ENCODE assay signal across 8 cellular contexts in genomic region chr19:16527971-16528521, GRCh38. TPM values are rescaled to one million over a fixed set of nuclear protein-coding genes. Genes with fewer than 3 reads are reported as not detected.
A peak's percentile ranks its signal among the peaks of the same experiment; 100 is the strongest.
DNase-seq lines count a peak whose midpoint lies in the region; ATAC-seq and TF ChIP-seq lines count a peak whose summit lies in the region.

No MANE protein-coding gene starts in this region.

- H3K36me3 ChIP-seq in IMR-90 (ENCODE audit: control insufficient read depth, insufficient read depth, low read length) (peaks cover 87% of the 10 kb centered on the region), testis (ENCODE audit: low read depth, missing control alignments) (no peaks in the 10 kb centered on the region)

- ATAC-seq in IMR-90 (ENCODE audit: low read depth), result peak; percentile 38; the same call in 1 of the 2 replicates

- no peak overlapping the region for H2BK15ac ChIP-seq in IMR-90 (ENCODE audit: low read depth, low read length)

- H3K79me1 ChIP-seq in IMR-90 (ENCODE audit: low read depth in 1 of 2, low read length in 2 of 2), result peaks cover 17 to 22% of the 10 kb centered on the region in 2 experiments

- H3K4me1 Mint-ChIP-seq in glutamatergic neuron (ENCODE audit: low read depth, unreplicated experiment), result no peaks in the 10 kb centered on the region

- no peak overlapping the region for H3K4me3 Mint-ChIP-seq in glutamatergic neuron (ENCODE audit: unreplicated experiment)

- no peak overlapping the region for H3K27ac ChIP-seq in IMR-90 (ENCODE audit: insufficient read depth, low read length)
- no peak overlapping the region for H3K27ac ChIP-seq in testis

- H3K9me1 ChIP-seq in IMR-90 (ENCODE audit: insufficient read depth, low read length), result no peaks in the 10 kb centered on the region

- no peaks in the 10 kb centered on the region for H3K9me3 Mint-ChIP-seq in glutamatergic neuron (ENCODE audit: unreplicated experiment)

- TF ChIP-seq RAD21 in IMR-90 (IDR thresholded peaks at IDR 0.05; ENCODE audit: low read length), result 0 out of 2 replicates have a peak, but pooled peaks have one; percentile 27

- H2BK20ac ChIP-seq in IMR-90 (ENCODE audit: low read depth, low read length), result no peak overlapping the region

- 92% methylated on average over 4 of the region's 12 CpGs; no CpG with 5 or more reads in 1 of the 2 experiments for WGBS in IMR-90 (ENCODE audit: extremely low coverage in 2 of 2, insufficient read length in 1 of 2), 2 experiments
- 86 to 89% methylated on average over 12 of the region's 12 CpGs for WGBS in testis, 2 donors

- peak overlapping the region; percentile 72 for H2AK9ac ChIP-seq in IMR-90 (replicated peaks; ENCODE audit: low read depth, low read length, poor library complexity)

- H4K8ac ChIP-seq in IMR-90 (ENCODE audit: low read depth in 2 of 2, low read length in 2 of 2), result no peak overlapping the region

- H3K4ac ChIP-seq in IMR-90 (ENCODE audit: low read depth, low read length), result no peak overlapping the region

- in situ Hi-C loops in ACHN (cut with HindIII; ENCODE audit: low pct_ligation_motif_present, low pct_unique_long_range_greater_than_20kb, low sequenced_read_pairs) (no loop called here), IMR-90 (cut with MboI; ENCODE audit: low sequenced_read_pairs) (no loop called here)

- no peak overlapping the region for H3K27ac Mint-ChIP-seq in glutamatergic neuron (ENCODE audit: unreplicated experiment)

- dilution Hi-C loops in IMR-90 (cut with HindIII; ENCODE audit: low sequenced_read_pairs, unreplicated experiment), result no loop called here

- TF ChIP-seq CTCF in IMR-90 (conservative IDR thresholded peaks at IDR 0.05; ENCODE audit: low read depth, low read length) (peak; percentile 25; the same call in 1 of the 2 replicates), glutamatergic neuron (IDR thresholded peaks at IDR 0.05; ENCODE audit: partially characterized antibody, unreplicated experiment) (peak; percentile 22), testis (IDR thresholded peaks at IDR 0.05) (peak in 1 of 3 experiments; percentile 24)

- H3K4me1 ChIP-seq in IMR-90 (ENCODE audit: control insufficient read depth, insufficient read depth, low read length), result no peaks in the 10 kb centered on the region
- H3K4me1 ChIP-seq in testis, result no peaks in the 10 kb centered on the region

- no peak overlapping the region for H4K91ac ChIP-seq in IMR-90 (ENCODE audit: insufficient read depth, low read depth, low read length)

- H3K27me3 ChIP-seq in IMR-90 (ENCODE audit: control insufficient read depth, insufficient read depth, low read length), result no peaks in the 10 kb centered on the region
- no peaks in the 10 kb centered on the region for H3K27me3 ChIP-seq in testis

- TF ChIP-seq POLR2A in IMR-90 (IDR thresholded peaks at IDR 0.05; ENCODE audit: low read depth, low read length) (no peak), testis (IDR thresholded peaks at IDR 0.05) (no peak)

- H3K4me3 ChIP-seq in IMR-90 (ENCODE audit: insufficient read depth, low read depth, low read length) (no peak overlapping the region), testis (no peak overlapping the region)

- H4K20me1 ChIP-seq in IMR-90 (ENCODE audit: insufficient read depth, low read length), result peaks cover 24% of the 10 kb centered on the region; the same call in 1 of the 2 replicates

- intact Hi-C loops in IMR-90 (cut with micrococcal nuclease), result no loop called here
- intact Hi-C loops in testis (cut with DNase I; ENCODE audit: low total_unique reads), result no loop called here

- no peak overlapping the region for H3K56ac ChIP-seq in IMR-90 (ENCODE audit: extremely low read depth, insufficient read depth, low read length)

- H2BK120ac ChIP-seq in IMR-90 (ENCODE audit: low read depth, low read length), result no peak overlapping the region

- peaks cover 5% of the 10 kb centered on the region for H3K27me3 Mint-ChIP-seq in glutamatergic neuron (ENCODE audit: unreplicated experiment)

- no peak overlapping the region for H4K5ac ChIP-seq in IMR-90 (ENCODE audit: low read depth, low read length)

- H2AFZ ChIP-seq in IMR-90 (replicated peaks; ENCODE audit: low read length, poor library complexity), result no peak overlapping the region

- H2BK5ac ChIP-seq in IMR-90 (ENCODE audit: low read depth, low read length, poor library complexity, severe bottlenecking), result no peak overlapping the region

- BruUV-seq in IMR-90 (replicated peaks; lab: Mats Ljungman, UMichigan), result no TSS peak

- no peaks in the 10 kb centered on the region for H3K9me3 ChIP-seq in IMR-90 (ENCODE audit: control insufficient read depth, insufficient read depth, low read length)
- no peaks in the 10 kb centered on the region for H3K9me3 ChIP-seq in testis

- no peak overlapping the region for H3K9ac ChIP-seq in IMR-90 (ENCODE audit: low read depth, low read length)

- no peak overlapping the region for H3K4me2 ChIP-seq in IMR-90 (ENCODE audit: low read depth, low read length)

- no peak overlapping the region for H2AK5ac ChIP-seq in IMR-90 (ENCODE audit: low read depth, low read length)

- no peaks in the 10 kb centered on the region for H3K36me3 Mint-ChIP-seq in glutamatergic neuron (ENCODE audit: unreplicated experiment)

- no peak overlapping the region for H3K14ac ChIP-seq in IMR-90 (replicated peaks; ENCODE audit: low read depth, low read length)

- H3K18ac ChIP-seq in IMR-90 (ENCODE audit: low read depth, low read length), result no peak overlapping the region

- CTCF ChIA-PET in IMR-90 (lab: Yijun Ruan, JAX), result no interaction called here

- DNase-seq in ACHN, result peak; percentile 17
- no peak for DNase-seq in IMR-90
- peak; percentile 72 for DNase-seq in activated CD8-positive, alpha-beta memory T cell treated with anti-CD3 and anti-CD28 coated beads, Interleukin-2, amount 50 U/mL, for 48 hours
- DNase-seq in glutamatergic neuron, result peak; percentile 63
- peak; percentile 50 for DNase-seq in testis
- DNase-seq in kidney glomerular epithelial cell (lab: John Stamatoyannopoulos, UW), result no peak
- DNase-seq in COLO829 (ENCODE audit: low spot score), result no peak
- no peak for DNase-seq in LoVo (ENCODE audit: low spot score)

- POLR2A ChIA-PET in IMR-90 (lab: Charles Lee; ENCODE audit: unreplicated experiment), result no interaction called here

- H3K23ac ChIP-seq in IMR-90 (ENCODE audit: low read depth, low read length), result no peak overlapping the region

TF ChIP-seq in IMR-90, 13 proteins besides CTCF, POLR2A, EP300 and RAD21 (continues in another document):
- TF ChIP-seq MAFK (IDR thresholded peaks at IDR 0.05; ENCODE audit: low read depth, low read length) (no peak), FOS (IDR thresholded peaks at IDR 0.05; ENCODE audit: low read depth, low read length) (no peak), CEBPB (IDR thresholded peaks at IDR 0.05; ENCODE audit: low read depth, low read length) (no peak), BHLHE40 (IDR thresholded peaks at IDR 0.05; ENCODE audit: low read depth, low read length) (no peak), USF2 (IDR thresholded peaks at IDR 0.05; ENCODE audit: low read depth, low read length) (no peak)

RNA-seq across cellular contexts. Expression of gene CHERP, which starts 14.2 kb away (rescaled TPM):
- total RNA-seq in IMR-90 (2012; rRNA removed) (0.54 and 1.1 TPM in 2 replicates), glutamatergic neuron (ENCODE audit: unreplicated experiment) (50.7 TPM), testis (10 to 100 TPM; 46.5 to 51.3 TPM)
- polyA plus RNA-seq in IMR-90 (2012; rRNA removed) (13.5 and 15.6 TPM in 2 replicates), testis (ENCODE audit: insufficient read depth, low read depth, low replicate concordance) (49.3 TPM)
- polyA plus RNA-seq in IMR-90 (2012; cell fraction: cytosol; rRNA removed), result 9.4 and 12.9 TPM in 2 replicates
- polyA plus RNA-seq in IMR-90 (2012; cell fraction: nucleus; rRNA removed; ENCODE audit: low replicate concordance), result 37.1 and 59.7 TPM in 2 replicates

RNA-seq across cellular contexts. Expression of gene C19orf44, which starts 31.9 kb away (rescaled TPM):
- 1.4 and 1.7 TPM in 2 replicates for total RNA-seq in IMR-90 (2012; rRNA removed)
- 3.8 and 4.1 TPM in 2 replicates for polyA plus RNA-seq in IMR-90 (2012; rRNA removed)
- polyA plus RNA-seq in IMR-90 (2012; cell fraction: cytosol; rRNA removed), result 1.8 and 3.0 TPM in 2 replicates
- polyA plus RNA-seq in IMR-90 (2012; cell fraction: nucleus; rRNA removed; ENCODE audit: low replicate concordance), result 8.5 and 9.5 TPM in 2 replicates
- total RNA-seq in glutamatergic neuron (ENCODE audit: unreplicated experiment), result 5.0 TPM
- total RNA-seq in testis, result 10 to 100 TPM; 13.6 to 35.4 TPM
- polyA plus RNA-seq in testis (ENCODE audit: insufficient read depth, low read depth, low replicate concordance), result 40.9 TPM

RNA-seq across cellular contexts. Expression of gene CALR3, which starts 32.1 kb away (rescaled TPM):
- total RNA-seq in IMR-90 (2012; rRNA removed) (not detected in 2 replicates), glutamatergic neuron (ENCODE audit: unreplicated experiment) (not detected), testis (10 to 100 TPM; 40.6 to 75.7 TPM)
- polyA plus RNA-seq in IMR-90 (2012; rRNA removed) (not detected in 2 replicates), testis (ENCODE audit: insufficient read depth, low read depth, low replicate concordance) (102 TPM)
- not detected in 2 replicates for polyA plus RNA-seq in IMR-90 (2012; cell fraction: cytosol; rRNA removed)
- polyA plus RNA-seq in IMR-90 (2012; cell fraction: nucleus; rRNA removed; ENCODE audit: low replicate concordance), result 0.06 TPM in 1 of 2 replicates, not detected in the other

RNA-seq across cellular contexts. Expression of gene SLC35E1, which starts 44.2 kb away (rescaled TPM):
- 22.6 and 25.8 TPM in 2 replicates for total RNA-seq in IMR-90 (2012; rRNA removed)
- polyA plus RNA-seq in IMR-90 (2012; rRNA removed), result 38.0 and 46.7 TPM in 2 replicates
- 18.1 and 27.8 TPM in 2 replicates for polyA plus RNA-seq in IMR-90 (2012; cell fraction: cytosol; rRNA removed)
- 33.2 and 71.8 TPM in 2 replicates for polyA plus RNA-seq in IMR-90 (2012; cell fraction: nucleus; rRNA removed; ENCODE audit: low replicate concordance)
- total RNA-seq in glutamatergic neuron (ENCODE audit: unreplicated experiment), result 31.9 TPM
- total RNA-seq in testis, result 10 to 100 TPM; 54.0 to 56.3 TPM
- polyA plus RNA-seq in testis (ENCODE audit: insufficient read depth, low read depth, low replicate concordance), result 20.3 TPM

RNA-seq across cellular contexts. Expression of gene EPS15L1, which starts 56.3 kb away (rescaled TPM):
- 7.5 and 9.2 TPM in 2 replicates for total RNA-seq in IMR-90 (2012; rRNA removed)
- 21.7 and 22.1 TPM in 2 replicates for polyA plus RNA-seq in IMR-90 (2012; rRNA removed)
- polyA plus RNA-seq in IMR-90 (2012; cell fraction: cytosol; rRNA removed), result 13.0 and 16.4 TPM in 2 replicates
- 24.6 and 32.5 TPM in 2 replicates for polyA plus RNA-seq in IMR-90 (2012; cell fraction: nucleus; rRNA removed; ENCODE audit: low replicate concordance)
- 84.9 TPM for total RNA-seq in glutamatergic neuron (ENCODE audit: unreplicated experiment)
- total RNA-seq in testis, result 10 to 100 TPM; 51.8 to 55.8 TPM
- polyA plus RNA-seq in testis (ENCODE audit: insufficient read depth, low read depth, low replicate concordance), result 36.5 TPM

Comparison
In these comparisons a context has a peak if more than half of its experiments do, and no peak if none do; other contexts are left out.
1. DNase-seq: peak in ACHN (single experiment), activated CD8-positive, alpha-beta memory T cell treated with anti-CD3 and anti-CD28 coated beads, Interleukin-2, amount 50 U/mL, for 48 hours (single experiment), glutamatergic neuron (single experiment) and testis (single experiment); none in IMR-90 (single experiment), kidney glomerular epithelial cell (single experiment), COLO829 (single experiment) and LoVo (single experiment).
2. RNA of gene CHERP, which starts 14.2 kb away (total RNA-seq): 46.5 to 51.3 TPM in testis and 50.7 TPM in glutamatergic neuron (single experiment); 0.54 to 1.1 TPM in IMR-90; every median in the first group is over 10 times any median in the second.
3. RNA of gene CALR3, which starts 32.1 kb away (total RNA-seq): 40.6 to 75.7 TPM in testis; not detected in glutamatergic neuron (single experiment) and not detected in IMR-90; every median in the first group is over 10 times any median in the second.